In the genomic region with DNA sequence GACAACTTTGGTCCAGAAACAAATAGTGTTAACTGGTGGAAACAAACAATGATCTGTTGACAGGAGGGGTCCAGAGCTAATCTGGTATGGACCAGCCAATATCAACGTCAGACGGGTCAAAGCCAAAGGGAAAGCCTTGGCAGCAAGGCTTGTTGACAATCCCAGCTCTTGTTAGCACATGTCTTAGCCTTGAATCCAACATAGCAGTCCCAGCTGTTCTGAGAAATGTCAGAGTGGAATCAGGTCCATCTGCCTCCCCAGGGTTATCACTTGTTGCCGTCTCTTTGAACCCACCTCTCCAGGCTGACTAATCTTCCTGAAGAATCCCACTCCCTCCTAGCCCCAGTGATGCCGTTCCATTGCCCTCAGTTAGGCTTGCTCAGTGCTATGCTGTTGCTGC, we compare ENCODE assay signal across 1 cellular context.
TF ChIP-seq lines count a peak whose summit lies in the region.

No MANE protein-coding gene starts in this region.

TF ChIP-seq in H1, 55 proteins besides CTCF, POLR2A, EP300 and RAD21 (continued from another document):
- no peak for TF ChIP-seq E2F6 (IDR thresholded peaks at IDR 0.05)
- no peak for TF ChIP-seq CTBP2 (IDR thresholded peaks at IDR 0.05; ENCODE audit: borderline replicate concordance, insufficient read depth, insufficient read length, low read length)
- TF ChIP-seq HDAC2 (IDR thresholded peaks at IDR 0.05; ENCODE audit: borderline replicate concordance in 1 of 2, low read depth in 2 of 2, low read length in 2 of 2): no peak
- TF ChIP-seq ASH2L (IDR thresholded peaks at IDR 0.05; ENCODE audit: low read length): no peak
- TF ChIP-seq RXRA (IDR thresholded peaks at IDR 0.05; ENCODE audit: insufficient read depth, low read depth, low read length): no peak
- TF ChIP-seq ZNF274 (IDR thresholded peaks at IDR 0.05; ENCODE audit: borderline replicate concordance, extremely low read depth, low read length): no peak
- TF ChIP-seq SAP30 (IDR thresholded peaks at IDR 0.05; ENCODE audit: insufficient read depth, insufficient replicate concordance, low read length): no peak
- TF ChIP-seq KDM4A (IDR thresholded peaks at IDR 0.05; ENCODE audit: low read depth, low read length, severe bottlenecking): no peak
